In the genomic region with DNA sequence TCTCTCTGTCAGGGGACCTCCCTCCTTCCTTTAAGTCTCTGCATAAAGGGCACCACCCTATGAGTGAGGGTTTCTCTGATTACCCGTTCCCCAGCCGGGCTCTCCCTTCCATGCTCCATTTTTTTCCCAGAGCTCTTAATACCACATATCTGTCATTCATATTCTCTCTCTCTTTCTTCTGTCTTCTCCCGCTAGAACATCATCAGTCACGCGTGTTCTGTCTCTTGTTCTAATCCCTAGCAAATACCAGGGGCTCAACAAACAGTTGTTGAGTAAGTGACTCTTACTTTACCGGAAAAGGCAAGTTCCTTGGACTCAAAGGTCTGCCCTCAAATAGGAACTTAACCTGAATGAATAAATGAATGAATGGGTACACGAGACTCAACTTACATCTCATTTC, we compare ENCODE assay signal across 4 cellular contexts.
"Had no signal": no experiment of that assay in that cellular context is flagged by ENCODE, and none has a peak within 500 bp of the region (broad histone marks: within the 10 kb centered on the region; RNA-seq: fewer than 3 reads in every experiment).

No MANE protein-coding gene starts in this region.

- H3K4me3 ChIP-seq: GM23338 had no signal

- H3K27ac Mint-ChIP-seq: GM23338 had no signal

- ATAC-seq: GM23338 had no signal

- H3K9me3 Mint-ChIP-seq: GM23338, H9 had no signal

- H3K4me1 Mint-ChIP-seq: GM23338 had no signal

- H3K4me3 Mint-ChIP-seq: GM23338, H9 had no signal

- DNase-seq: H9, HCEC 1CT, IMR-90 had no signal
